ENCODE assay signal across 9 cellular contexts in genomic region chr12:50985322-50985721, GRCh38. TPM values are rescaled to one million over a fixed set of nuclear protein-coding genes. Genes with fewer than 3 reads are reported as not detected.
DNase-seq lines count a peak whose midpoint lies in the region; ATAC-seq and TF ChIP-seq lines count a peak whose summit lies in the region.
"Had no signal": no experiment of that assay in that cellular context is flagged by ENCODE, and none has a peak within 500 bp of the region (broad histone marks: within the 10 kb centered on the region; RNA-seq: fewer than 3 reads in every experiment).

No MANE protein-coding gene starts in this region.

- no peak overlapping the region for H3K4me3 Mint-ChIP-seq in GM23338

- TF ChIP-seq CTCF in lung (IDR thresholded peaks at IDR 0.05; ENCODE audit: control extremely low read depth, extremely low read depth) (no peak), GM23338 (conservative IDR thresholded peaks at IDR 0.05; ENCODE audit: low read depth in 2 of 2) (no peak)

- no peak overlapping the region for H2AFZ ChIP-seq in GM23338

- H3K4me3 ChIP-seq in lung (no peak overlapping the region), GM23338 (no peak overlapping the region)

- H4K20me1 ChIP-seq in GM23338 (replicated peaks; ENCODE audit: insufficient read depth), result no peaks in the 10 kb centered on the region

- peaks cover 2% of the 10 kb centered on the region; the same call in 1 of the 3 replicates for H3K4me1 Mint-ChIP-seq in GM23338

- H3K79me2 ChIP-seq in GM23338 (replicated peaks; ENCODE audit: insufficient read depth), result no peaks in the 10 kb centered on the region

- peaks cover 20% of the 10 kb centered on the region for H3K36me3 Mint-ChIP-seq in GM23338 (ENCODE audit: low read depth)

- no peak for DNase-seq in activated CD4-positive, CD25-positive, alpha-beta regulatory T cell treated with anti-CD3 and anti-CD28 coated beads, Interleukin-2, amount 50 U/mL, for 72 hours
- DNase-seq in dedifferentiated amniotic fluid mesenchymal stem cell (ENCODE audit: extremely low spot score), result peak; percentile 81
- no peak for DNase-seq in lung (ENCODE audit: low spot score)
- no peak for DNase-seq in NCI-H1694 treated with DMSO at 0.1 percent for 48 hours (lab: John Stamatoyannopoulos, UW)
- DNase-seq in GM23338 (ENCODE audit: low spot score), result no peak

- H3K9me3 ChIP-seq in lung (ENCODE audit: control insufficient read depth in 2 of 2, insufficient read depth in 1 of 2, low read length in 1 of 2), result no peaks in the 10 kb centered on the region

- H3K4me1 ChIP-seq in lung (ENCODE audit: control insufficient read depth in 2 of 2, insufficient read depth in 2 of 2, low read length in 2 of 2) (peaks cover 0 to 11% of the 10 kb centered on the region in 2 donors), GM23338 (ENCODE audit: insufficient read depth) (0 out of 2 replicates have a peak, but pooled peaks cover 4% of the 10 kb centered on the region)

- H3K27ac ChIP-seq in lung (ENCODE audit: low read depth in 1 of 2, low read length in 1 of 2), result peak overlapping the region in 1 of 2 donors; percentile 92
- H3K27ac ChIP-seq in temporal lobe (ENCODE audit: low read depth, low read length), result peak overlapping the region; percentile 53
- no peak overlapping the region for H3K27ac ChIP-seq in GM23338 (ENCODE audit: low read depth)
- H3K27ac ChIP-seq: 22Rv1 had no signal

- H3F3A ChIP-seq in GM23338 (replicated peaks; ENCODE audit: low read depth), result no peaks in the 10 kb centered on the region

- H3K36me3 ChIP-seq in lung (ENCODE audit: control insufficient read depth in 2 of 2, insufficient read depth in 2 of 2, low read length in 2 of 2), result peaks cover 10 to 11% of the 10 kb centered on the region in 2 donors
- H3K36me3 ChIP-seq in GM23338 (ENCODE audit: insufficient read depth), result peaks cover 13% of the 10 kb centered on the region

- no peaks in the 10 kb centered on the region for H3K9me3 Mint-ChIP-seq in GM23338

- H3K27me3 ChIP-seq in lung (ENCODE audit: control insufficient read depth, insufficient read depth), result no peaks in the 10 kb centered on the region
- H3K27me3 ChIP-seq in GM23338 (ENCODE audit: insufficient read depth), result no peaks in the 10 kb centered on the region

- H3K4me2 ChIP-seq in GM23338, result no peak overlapping the region

- H3K9me2 ChIP-seq in GM23338 (ENCODE audit: insufficient read depth), result no peaks in the 10 kb centered on the region

- no peak overlapping the region for H3K27ac Mint-ChIP-seq in GM23338

- no peaks in the 10 kb centered on the region for H3K27me3 Mint-ChIP-seq in GM23338 (ENCODE audit: insufficient read depth, low read depth, poor library complexity)

- ATAC-seq in activated CD4-positive, CD25-positive, alpha-beta regulatory T cell treated with anti-CD3 and anti-CD28 coated beads, Interleukin-2, amount 50 U/mL, for 24 hours, result peak; percentile 62 to 71
- ATAC-seq in lung (ENCODE audit: insufficient read depth, low FRiP score) (peak; percentile 30), HG03025 (IDR thresholded peaks at IDR 0.05; ENCODE audit: low FRiP score, unreplicated experiment) (no peak), GM23338 (no peak)

TF ChIP-seq in GM23338, 12 proteins besides CTCF, POLR2A, EP300 and RAD21 (continues in another document):
- TF ChIP-seq EZH2phosphoT487 (IDR thresholded peaks at IDR 0.05; ENCODE audit: unreplicated experiment) (no peak), REST (IDR thresholded peaks at IDR 0.05; ENCODE audit: unreplicated experiment) (no peak), POLR2AphosphoS5 (IDR thresholded peaks at IDR 0.05; ENCODE audit: low read depth) (no peak), ZNF331 (CRISPR knock-in tag; IDR thresholded peaks at IDR 0.05; ENCODE audit: low read depth) (no peak), STAT1 (IDR thresholded peaks at IDR 0.05; ENCODE audit: unreplicated experiment) (no peak), ZNF114 (CRISPR knock-in tag; IDR thresholded peaks at IDR 0.05) (no peak), ZNF462 (CRISPR knock-in tag; IDR thresholded peaks at IDR 0.05) (no peak)

RNA-seq across cellular contexts. Expression of gene HIGD1C, which starts 33.0 kb away (rescaled TPM):
- total RNA-seq in lung, result not detected
- not detected for polyA plus RNA-seq in lung
- total RNA-seq in temporal lobe, result not detected
- not detected in 2 replicates for total RNA-seq in GM23338 (2014; rRNA removed; shearing (Covaris generic))
- polyA plus RNA-seq in GM23338 (2016; fragmentation: Nextera tagmentation; extraction: Ambion mirVana), result not detected in 2 replicates

RNA-seq across cellular contexts. Expression of gene SLC11A2, which starts 40.9 kb away (rescaled TPM):
- total RNA-seq in lung (100 to 1,000 TPM; 112 to 129 TPM), temporal lobe (70.1 TPM)
- polyA plus RNA-seq in lung (10 to 100 TPM; 29.2 to 69.2 TPM), GM23338 (2016; fragmentation: Nextera tagmentation; extraction: Ambion mirVana) (17.2 and 19.4 TPM in 2 replicates)
- 48.9 and 68.6 TPM in 2 replicates for total RNA-seq in GM23338 (2014; rRNA removed; shearing (Covaris generic))

Comparison
In these comparisons a context has a peak if more than half of its experiments do, and no peak if none do; other contexts are left out.
1. ATAC-seq: peak in activated CD4-positive, CD25-positive, alpha-beta regulatory T cell treated with anti-CD3 and anti-CD28 coated beads, Interleukin-2, amount 50 U/mL, for 24 hours (2 of 2) and lung (single experiment); none in HG03025 (single experiment) and GM23338 (single experiment).